Comparison of ENCODE assay signal across 21 cellular contexts in genomic region chr10:34736976-34737771, GRCh38.
DNase-seq lines count a peak whose midpoint lies in the region; ATAC-seq and TF ChIP-seq lines count a peak whose summit lies in the region.
"Had no signal": no experiment of that assay in that cellular context is flagged by ENCODE, and none has a peak within 500 bp of the region (broad histone marks: within the 10 kb centered on the region; RNA-seq: fewer than 3 reads in every experiment).

No MANE protein-coding gene starts in this region.

- peak overlapping the region; percentile 63 for H3K27ac ChIP-seq in WERI-Rb-1
- peak overlapping the region; percentile 64 to 84 for H3K27ac ChIP-seq in liver (ENCODE audit: low read depth in 1 of 2, low read length in 2 of 2)
- H3K27ac ChIP-seq in transverse colon = peak overlapping the region; percentile 35 to 65 (median 48)
- H3K27ac ChIP-seq: 22Rv1, C4-2B, GM23248, right atrium auricular region, testis had no signal

- no peak for TF ChIP-seq CTCF in WERI-Rb-1 (IDR thresholded peaks at IDR 0.05; ENCODE audit: low read depth, low read length)
- TF ChIP-seq CTCF in liver (IDR thresholded peaks at IDR 0.05; ENCODE audit: low read depth, low read length, missing input control) = no peak
- TF ChIP-seq CTCF in transverse colon (IDR thresholded peaks at IDR 0.05) = no peak

- H3K9ac ChIP-seq in liver (ENCODE audit: low read depth in 1 of 2, low read length in 2 of 2) = peak overlapping the region in 1 of 2 donors; percentile 18
- H3K9ac ChIP-seq: GM23248 had no signal

- WGBS in liver = 39% methylated on average over 12 of the region's 12 CpGs
- 55 to 65% methylated on average over 6 to 12 of the region's 12 CpGs for WGBS in transverse colon (ENCODE audit: low coverage in 1 of 2), 2 donors

- TF ChIP-seq POLR2A in transverse colon (IDR thresholded peaks at IDR 0.05) = no peak

- intact Hi-C loops in transverse colon (cut with DNase I; ENCODE audit: low total_unique reads) (no loop called here), left ventricle myocardium superior (cut with micrococcal nuclease) (no loop called here)

- DNase-seq in DMS53 (lab: John Stamatoyannopoulos, UW) (peak; percentile 13), DMS53 treated with DMSO at 0.1 percent for 48 hours (lab: John Stamatoyannopoulos, UW; ENCODE audit: unreplicated experiment) (no peak), WERI-Rb-1 (peak; percentile 39), transverse colon (no peak), left ventricle myocardium superior (no peak), HPDE6-E6E7 (ENCODE audit: extremely low spot score) (no peak)
- DNase-seq in activated CD4-positive, alpha-beta T cell treated with anti-CD3 and anti-CD28 coated beads, Interleukin-2, amount 50 U/mL, for 4 hours = no peak
- DNase-seq: activated CD4-positive, alpha-beta T cell treated with anti-CD3 and anti-CD28 coated beads, Interleukin-2, amount 10 ng/mL, durations not matched to agents 24 days and 14 days; activated T-cell treated with anti-CD3 and anti-CD28 coated beads for 4 hours; GM23248; NCI-H1105 treated with DMSO at 0.1 percent for 48 hours; NCI-H345; SHP77 treated with DMSO at 0.1 percent for 48 hours; stimulated activated CD4-positive, alpha-beta T cell treated with anti-CD3 and anti-CD28 coated beads, Interleukin-2, amount 100 ng/mL, for 24 hours; T1000; testis had no signal

- TF ChIP-seq RAD21 in liver (IDR thresholded peaks at IDR 0.05) = peak; percentile 12 to 17

- H3K36me3 ChIP-seq in WERI-Rb-1 (no peaks in the 10 kb centered on the region), liver (ENCODE audit: control insufficient read depth in 4 of 4, insufficient read depth in 3 of 4, low read depth in 1 of 4, low read length in 3 of 4) (no peaks in the 10 kb centered on the region), transverse colon (no peaks in the 10 kb centered on the region)
- H3K36me3 ChIP-seq: right atrium auricular region had no signal

- no peak for ATAC-seq in left ventricle myocardium superior

- no peak for TF ChIP-seq EP300 in transverse colon (IDR thresholded peaks at IDR 0.05; ENCODE audit: low read depth)

- in situ Hi-C loops in transverse colon (cut with MboI; ENCODE audit: low pct_ligation_motif_present in 1 of 4, low pct_unique_long_range_greater_than_20kb in 1 of 4, low sequenced_read_pairs in 3 of 4) = no loop called here

- no peak overlapping the region; the same call in 1 of the 2 replicates for H3K4me3 ChIP-seq in WERI-Rb-1 (ENCODE audit: low read depth, low read length)
- H3K4me3 ChIP-seq in liver (ENCODE audit: low read depth in 1 of 3, low read length in 3 of 3) = peak overlapping the region in 2 of 3 donors; percentile 4 to 15
- H3K4me3 ChIP-seq in transverse colon = no peak overlapping the region
- H3K4me3 ChIP-seq: GM23248, lung, right atrium auricular region, testis had no signal

- H3K4me1 ChIP-seq in liver (ENCODE audit: control insufficient read depth in 4 of 4, insufficient read depth in 4 of 4, low read length in 3 of 4) = peaks cover 9 to 35% (median 24%) of the 10 kb centered on the region in 4 donors
- H3K4me1 ChIP-seq in transverse colon = peaks cover 8 to 55% (median 32%) of the 10 kb centered on the region in 4 donors

- H3K9me3 ChIP-seq in WERI-Rb-1 (ENCODE audit: severe bottlenecking) (no peaks in the 10 kb centered on the region), liver (ENCODE audit: control insufficient read depth in 4 of 4, low read length in 3 of 4) (no peaks in the 10 kb centered on the region), transverse colon (no peaks in the 10 kb centered on the region)
- H3K9me3 ChIP-seq: right atrium auricular region, testis had no signal

- no peaks in the 10 kb centered on the region for H3K27me3 ChIP-seq in WERI-Rb-1 (ENCODE audit: insufficient read depth, low read depth, severe bottlenecking)
- no peaks in the 10 kb centered on the region for H3K27me3 ChIP-seq in liver (ENCODE audit: control insufficient read depth in 4 of 4, insufficient read depth in 4 of 4, low read length in 3 of 4)
- H3K27me3 ChIP-seq in transverse colon = no peaks in the 10 kb centered on the region
- H3K27me3 ChIP-seq: right atrium auricular region, testis had no signal

TF ChIP-seq in liver, 16 proteins besides CTCF, POLR2A, EP300 and RAD21:
- no peak for TF ChIP-seq ZBTB33 (IDR thresholded peaks at IDR 0.05)
- TF ChIP-seq FOXA2 (IDR thresholded peaks at IDR 0.05) = peak; percentile 97
- TF ChIP-seq TAF1 (conservative IDR thresholded peaks at IDR 0.05) = no peak
- TF ChIP-seq YY1 (IDR thresholded peaks at IDR 0.05) = peak; percentile 43
- TF ChIP-seq REST (IDR thresholded peaks at IDR 0.05) = peak; percentile 71
- TF ChIP-seq FOXA1 (IDR thresholded peaks at IDR 0.05) = peak; percentile 95
- TF ChIP-seq RXRA (IDR thresholded peaks at IDR 0.05) = peak; percentile 81 to 82
- TF ChIP-seq HNF4G (IDR thresholded peaks at IDR 0.05) = peak; percentile 57
- TF ChIP-seq NR2F2 (IDR thresholded peaks at IDR 0.05) = peak; percentile 62
- no peak for TF ChIP-seq GABPA (IDR thresholded peaks at IDR 0.05 in 1 of 2, conservative IDR thresholded peaks at IDR 0.05 in 1 of 2)
- TF ChIP-seq HNF4A (conservative IDR thresholded peaks at IDR 0.05) = peak; percentile 81 to 84
- TF ChIP-seq JUND (IDR thresholded peaks at IDR 0.05) = peak in 1 of 2 donors; percentile 61
- peak; percentile 57 for TF ChIP-seq MAX (IDR thresholded peaks at IDR 0.05)
- TF ChIP-seq SP1 (IDR thresholded peaks at IDR 0.05) = peak; percentile 78
- peak in 1 of 2 donors; percentile 13 for TF ChIP-seq EGR1 (IDR thresholded peaks at IDR 0.05; ENCODE audit: low read depth in 2 of 2)
- TF ChIP-seq ATF3 (IDR thresholded peaks at IDR 0.05) = no peak

Comparison
In these comparisons a context has a peak if more than half of its experiments do, and no peak if none do; other contexts are left out.
1. DNase-seq: peak in DMS53 (single experiment) and WERI-Rb-1 (single experiment); none in DMS53 treated with DMSO at 0.1 percent for 48 hours (single experiment), transverse colon (single experiment), activated CD4-positive, alpha-beta T cell treated with anti-CD3 and anti-CD28 coated beads, Interleukin-2, amount 50 U/mL, for 4 hours (0 of 2), left ventricle myocardium superior (single experiment) and HPDE6-E6E7 (single experiment).
2. H3K4me3 ChIP-seq: peak in liver (2 of 3); none in WERI-Rb-1 (single experiment) and transverse colon (0 of 4).
3. Peak in every context shown above with its lines, with median percentiles within 50 percentile points of each other: H3K27ac ChIP-seq.